In genomic region chr9:136343121-136343883, GRCh38 we compare ENCODE assay signal across 1 cellular context.
TF ChIP-seq lines count a peak whose summit lies in the region.

No MANE protein-coding gene starts in this region.

TF ChIP-seq in IMR-90, 13 proteins besides CTCF, POLR2A, EP300 and RAD21 (continued from another document):
- no peak for TF ChIP-seq ELK1 (IDR thresholded peaks at IDR 0.05; ENCODE audit: borderline replicate concordance, low read depth, low read length)
- TF ChIP-seq RCOR1 (IDR thresholded peaks at IDR 0.05; ENCODE audit: insufficient replicate concordance, low read length): no peak
- no peak for TF ChIP-seq CHD1 (IDR thresholded peaks at IDR 0.05; ENCODE audit: low read depth, low read length)
- TF ChIP-seq CEBPB (IDR thresholded peaks at IDR 0.05; ENCODE audit: low read depth, low read length): no peak
TF ChIP-seq in IMR-90: peak in this region for 0.
